23 cellular contexts compared by ENCODE assay signal in genomic region chr17:61980535-61980934, GRCh38.
"Had no signal": no experiment of that assay in that cellular context is flagged by ENCODE, and none has a peak within 500 bp of the region (broad histone marks: within the 10 kb centered on the region; RNA-seq: fewer than 3 reads in every experiment).

No MANE protein-coding gene starts in this region.

- DNase-seq: activated CD4-positive, alpha-beta memory T cell treated with anti-CD3 and anti-CD28 coated beads for 36 hours; activated CD4-positive, alpha-beta T cell treated with anti-CD3 and anti-CD28 coated beads, Interleukin-2, amount 10 ng/mL, durations not matched to agents 24 days and 14 days; activated naive CD8-positive, alpha-beta T cell treated with anti-CD3 and anti-CD28 coated beads, Interleukin-2, amount 10 ng/mL, durations not matched to agents 7 days and 5 days; activated T-cell treated with anti-CD3 and anti-CD28 coated beads, Interleukin-2, amount 50 U/mL, for 4 hours; cortex of kidney; effector memory CD8-positive, alpha-beta T cell; erythroblast; gastrocnemius medialis; glutamatergic neuron; left cardiac atrium; left ventricle myocardium superior; nucleus accumbens; pancreas; psoas muscle; stimulated activated CD4-positive, alpha-beta T cell treated with anti-CD3 and anti-CD28 coated beads, Interleukin-2, amount 100 ng/mL, for 24 hours; stimulated activated naive CD4-positive, alpha-beta T cell treated with Interleukin-2 at 50 U/mL for 16 hours; T-helper 1 cell had no signal

- H3K9me3 Mint-ChIP-seq: activated CD4-positive, alpha-beta memory T cell treated with anti-CD3 and anti-CD28 coated beads for 36 hours; activated CD4-positive, alpha-beta T cell treated with anti-CD3 and anti-CD28 coated beads, Interleukin-2, amount 10 ng/mL, durations not matched to agents 24 days and 14 days; activated naive CD8-positive, alpha-beta T cell treated with anti-CD3 and anti-CD28 coated beads, Interleukin-2, amount 10 ng/mL, durations not matched to agents 7 days and 5 days; activated T-cell treated with anti-CD3 and anti-CD28 coated beads, Interleukin-2, amount 50 U/mL, for 4 hours; activated T-helper 2 cell treated with anti-CD3 and anti-CD28 coated beads, Interferon-gamma antibody, Interleukin-2, Interleukin-4, amounts not matched to agents 10 μg/mL and 5 μg/mL and 100 μg/mL, durations not matched to agents 14 hours and 24 hours and 36 hours; brain; effector memory CD8-positive, alpha-beta T cell had no signal

- H3K27ac ChIP-seq: cardiac muscle cell, pancreas, psoas muscle, tibial nerve had no signal

- H3K9me3 ChIP-seq: ascending aorta, gastrocnemius medialis, pancreas, psoas muscle, tibial nerve had no signal

- H3K27ac Mint-ChIP-seq: activated CD4-positive, alpha-beta memory T cell treated with anti-CD3 and anti-CD28 coated beads for 36 hours; activated CD4-positive, alpha-beta T cell treated with anti-CD3 and anti-CD28 coated beads, Interleukin-2, amount 10 ng/mL, durations not matched to agents 24 days and 14 days; activated naive CD8-positive, alpha-beta T cell treated with anti-CD3 and anti-CD28 coated beads, Interleukin-2, amount 10 ng/mL, durations not matched to agents 7 days and 5 days; activated T-helper 2 cell treated with anti-CD3 and anti-CD28 coated beads, Interferon-gamma antibody, Interleukin-2, Interleukin-4, amounts not matched to agents 10 μg/mL and 5 μg/mL and 100 μg/mL, durations not matched to agents 14 hours and 24 hours and 36 hours had no signal

- H3K4me1 ChIP-seq: gastrocnemius medialis, pancreas, psoas muscle, tibial nerve had no signal

- H3K4me3 ChIP-seq: ascending aorta, cardiac muscle cell, gastrocnemius medialis, pancreas, psoas muscle, smooth muscle cell, tibial nerve had no signal

- H3K27me3 ChIP-seq: ascending aorta, cardiac muscle cell, gastrocnemius medialis, pancreas, tibial nerve had no signal

- H3K27me3 Mint-ChIP-seq: activated CD4-positive, alpha-beta memory T cell treated with anti-CD3 and anti-CD28 coated beads for 36 hours; activated CD4-positive, alpha-beta T cell treated with anti-CD3 and anti-CD28 coated beads, Interleukin-2, amount 10 ng/mL, durations not matched to agents 24 days and 14 days; activated naive CD8-positive, alpha-beta T cell treated with anti-CD3 and anti-CD28 coated beads, Interleukin-2, amount 10 ng/mL, durations not matched to agents 7 days and 5 days; brain; effector memory CD8-positive, alpha-beta T cell had no signal

- ATAC-seq: activated T-cell treated with anti-CD3 and anti-CD28 coated beads, Interleukin-2, amount 50 U/mL, for 4 hours; effector memory CD8-positive, alpha-beta T cell; gastrocnemius medialis; left cardiac atrium; left ventricle myocardium superior; pancreas; psoas muscle had no signal

- H3K4me3 Mint-ChIP-seq: activated CD4-positive, alpha-beta memory T cell treated with anti-CD3 and anti-CD28 coated beads for 36 hours; activated CD4-positive, alpha-beta T cell treated with anti-CD3 and anti-CD28 coated beads, Interleukin-2, amount 10 ng/mL, durations not matched to agents 24 days and 14 days; activated naive CD8-positive, alpha-beta T cell treated with anti-CD3 and anti-CD28 coated beads, Interleukin-2, amount 10 ng/mL, durations not matched to agents 7 days and 5 days; activated T-cell treated with anti-CD3 and anti-CD28 coated beads, Interleukin-2, amount 50 U/mL, for 4 hours; brain; effector memory CD8-positive, alpha-beta T cell had no signal

- H3K4me1 Mint-ChIP-seq: brain had no signal
